In the genomic region with DNA sequence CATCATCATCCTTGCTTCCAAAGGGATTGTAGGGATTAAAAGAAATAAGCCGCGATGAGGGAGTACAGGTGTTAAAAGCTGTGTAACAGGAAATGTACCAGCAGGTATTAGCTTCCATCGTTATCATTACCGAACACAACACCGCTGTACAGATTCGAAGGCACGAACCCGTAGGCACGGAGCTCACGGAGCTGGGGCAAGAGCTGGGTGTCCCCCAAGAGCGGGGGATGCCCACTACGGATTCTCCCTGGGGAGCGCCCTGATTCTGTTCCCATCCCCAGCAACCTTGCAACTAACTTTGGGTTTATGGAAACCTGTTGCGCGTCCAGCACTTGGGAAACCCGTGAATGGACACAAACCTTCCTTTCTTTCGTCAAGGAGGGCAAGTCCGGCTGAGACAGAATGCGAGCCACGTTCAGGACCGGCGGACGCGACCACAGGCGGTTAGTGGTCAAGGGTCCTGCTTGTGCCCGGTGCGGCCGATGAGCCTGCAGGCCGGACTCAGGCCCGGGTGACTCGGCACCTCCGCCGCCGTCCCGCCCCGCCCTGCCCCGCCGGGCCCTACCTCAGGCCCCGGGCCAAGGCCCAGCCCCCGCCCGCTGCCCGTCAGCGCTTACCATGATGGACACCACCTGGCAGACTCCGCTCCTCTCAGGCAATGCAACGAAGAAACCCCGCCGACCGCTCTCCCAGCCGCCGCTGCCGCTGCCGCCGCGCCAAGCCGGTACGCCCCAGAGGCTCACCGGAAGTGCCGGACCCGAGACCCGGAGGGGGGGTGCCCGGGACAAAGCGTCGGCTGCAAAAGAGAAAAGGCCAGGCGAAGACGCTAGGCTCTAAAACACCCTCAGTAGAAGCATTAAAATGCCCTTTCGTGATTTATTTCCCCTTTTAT, we compare ENCODE assay signal across 8 cellular contexts. TPM values are rescaled to one million over a fixed set of nuclear protein-coding genes. Genes with fewer than 3 reads are reported as not detected.
DNase-seq lines count a peak whose midpoint lies in the region; ATAC-seq, FAIRE-seq and TF ChIP-seq lines count a peak whose summit lies in the region.

TSS of gene UFD1 (minus strand) at position 728 of the 892 bp plus-strand sequence. CDS start at position 620, 108 bp downstream.

- TSS peak; percentile 39 for BruUV-seq in MCF 10A (replicated peaks; lab: Mats Ljungman, UMichigan)

- no peak for TF ChIP-seq CTCF in VCaP (conservative IDR thresholded peaks at IDR 0.05)
- TF ChIP-seq CTCF in MCF 10A (IDR thresholded peaks at IDR 0.05; ENCODE audit: unreplicated experiment), result no peak

- intact Hi-C loops in MCF 10A (cut with micrococcal nuclease), result loop anchor here (1.0 kb wide), 2 partner anchors 178 to 334 kb away; partner anchors contain the start of gene ESS2

- POLR2A ChIA-PET in MCF 10A (lab: Yijun Ruan, JAX), result interaction anchor here (0.7 to 5.5 kb wide), 26 partner anchors 9 to 1029 kb away, joined by 3 to 59 read pairs (median 5); partner anchors contain the start of genes C22orf39, CLTCL1, ESS2 and HIRA

- FAIRE-seq in small intestine (lab: Jason Lieb, UNC), result no peak

- 0% methylated on average over 48 to 66 of the region's 66 CpGs for WGBS in small intestine, 3 donors

- peak within 1 kb of the TSS; percentile 88 for H3K4me3 ChIP-seq in iPS-18c (ENCODE audit: insufficient read depth, low read depth, low read length)
- peak within 1 kb of the TSS; percentile 66 to 93 for H3K4me3 ChIP-seq in small intestine (ENCODE audit: low read depth in 1 of 2, low read length in 2 of 2)

- no peaks in the 10 kb centered on the region for H3K27me3 ChIP-seq in small intestine (ENCODE audit: control insufficient read depth in 2 of 2, insufficient read depth in 2 of 2, low read length in 2 of 2)

- H3K36me3 Mint-ChIP-seq in MCF 10A (ENCODE audit: insufficient read depth, unreplicated experiment), result peaks cover 21% of the 10 kb centered on the region

- DNase-seq in DMS153 (lab: John Stamatoyannopoulos, UW) (peak; percentile 70), DMS153 treated with DMSO at 0.1 percent for 48 hours (lab: John Stamatoyannopoulos, UW; ENCODE audit: unreplicated experiment) (no peak), NCI-H1694 (lab: John Stamatoyannopoulos, UW) (peak; percentile 47), MCF 10A (ENCODE audit: unreplicated experiment) (peak; percentile 79), small intestine (peak; percentile 78)

- peak within 1 kb of the TSS; percentile 100 for H3K27ac Mint-ChIP-seq in MCF 10A (ENCODE audit: low read depth, unreplicated experiment)

- H3K27me3 Mint-ChIP-seq in MCF 10A (ENCODE audit: insufficient read depth, unreplicated experiment), result no peaks in the 10 kb centered on the region

- H3K36me3 ChIP-seq in small intestine (ENCODE audit: control insufficient read depth in 2 of 2, insufficient read depth in 2 of 2, low read length in 2 of 2), result peaks cover 4 to 7% of the 10 kb centered on the region in 2 donors

- CTCF ChIA-PET in MCF 10A (lab: Yijun Ruan, JAX), result interaction anchor here (1.1 to 2.7 kb wide), 5 partner anchors 14 to 334 kb away, joined by 3 to 26 read pairs (median 11); partner anchors contain the start of gene ESS2

- no peaks in the 10 kb centered on the region for H3K4me1 ChIP-seq in small intestine (ENCODE audit: control insufficient read depth in 2 of 2, insufficient read depth in 1 of 2, low read depth in 1 of 2, low read length in 1 of 2)

- H3K27ac ChIP-seq in VCaP (peak within 1 kb of the TSS; percentile 99), small intestine (ENCODE audit: low read depth in 1 of 2, low read length in 1 of 2) (peak within 1 kb of the TSS; percentile 81 to 94)

- H3K4me1 Mint-ChIP-seq in MCF 10A (ENCODE audit: insufficient read depth, unreplicated experiment), result peaks cover 34% of the 10 kb centered on the region

- H3K9me3 ChIP-seq in iPS-18c (ENCODE audit: control insufficient read depth, insufficient read depth, low read length) (no peaks in the 10 kb centered on the region), small intestine (ENCODE audit: control insufficient read depth, low read depth) (no peaks in the 10 kb centered on the region)

- ATAC-seq in HG02759 (IDR thresholded peaks at IDR 0.05; ENCODE audit: unreplicated experiment), result peak; percentile 58

- no peaks in the 10 kb centered on the region for H3K9me3 Mint-ChIP-seq in MCF 10A (ENCODE audit: unreplicated experiment)

- H3K4me3 Mint-ChIP-seq in MCF 10A (ENCODE audit: unreplicated experiment), result peak within 1 kb of the TSS; percentile 96

RNA-seq across cellular contexts. Expression of gene UFD1, which starts in this region (rescaled TPM):
- 62.3 and 64.4 TPM in 2 replicates for total RNA-seq in MCF 10A (2022)
- polyA plus RNA-seq in small intestine, result 100 to 1,000 TPM in 1 of 3 donors, 10 to 100 TPM in 2; 79.6 to 112 (median 83.2) TPM
